ENCODE assay signal across 8 cellular contexts in genomic region chr19:1275976-1276619, GRCh38. TPM values are rescaled to one million over a fixed set of nuclear protein-coding genes. Genes with fewer than 3 reads are reported as not detected.
A peak's percentile ranks its signal among the peaks of the same experiment; 100 is the strongest.
DNase-seq lines count a peak whose midpoint lies in the region; ATAC-seq, FAIRE-seq and TF ChIP-seq lines count a peak whose summit lies in the region.

No MANE protein-coding gene starts in this region.

- CTCF ChIA-PET in A549 (lab: Yijun Ruan, JAX), result interaction anchor here (5.3 kb wide), 1 partner anchor 32 kb away, joined by 39 read pairs; no protein-coding TSS in a partner anchor

- H3K4me1 ChIP-seq in A549, result peaks cover 36% of the 10 kb centered on the region
- peaks cover 7% of the 10 kb centered on the region for H3K4me1 ChIP-seq in HUES64 (ENCODE audit: insufficient read depth, low read length)
- H3K4me1 ChIP-seq in mucosa of rectum (ENCODE audit: control insufficient read depth in 2 of 2, insufficient read depth in 2 of 2, low read length in 2 of 2), result peaks cover 47 to 54% of the 10 kb centered on the region in 2 donors

- TF ChIP-seq CTCF in A549 (IDR thresholded peaks at IDR 0.05) (no peak), cardiac fibroblast (IDR thresholded peaks at IDR 0.05; ENCODE audit: low read depth, low read length) (no peak)

- H3K9ac ChIP-seq in HUES64 (ENCODE audit: low read depth, low read length) (peak overlapping the region; percentile 91), mucosa of rectum (ENCODE audit: low read depth in 1 of 2, low read length in 2 of 2) (peak overlapping the region; percentile 88 to 94)

- ATAC-seq in A549, result peak in 1 of 2 experiments; percentile 74; a peak in 2 of 6 replicates
- no peak for ATAC-seq in HG03442 (IDR thresholded peaks at IDR 0.05; ENCODE audit: unreplicated experiment)

- no peak for TF ChIP-seq EP300 in A549 (IDR thresholded peaks at IDR 0.05)

- 11% methylated on average over 31 of the region's 43 CpGs for WGBS in A549 (ENCODE audit: missing lambda C conversion rate)
- 15% methylated on average over 43 of the region's 43 CpGs for WGBS in HUES64

- POLR2A ChIA-PET in A549 (lab: Yijun Ruan, JAX), result no interaction called here

- DNase-seq in A549 (ENCODE audit: low read depth in 1 of 2, low spot score in 1 of 2), result no peak
- DNase-seq in cardiac fibroblast (ENCODE audit: low read depth in 2 of 2), result no peak
- DNase-seq in A172 (ENCODE audit: low spot score), result no peak
- DNase-seq in activated CD4-positive, CD25-positive, alpha-beta regulatory T cell (lab: John Stamatoyannopoulos, UW), result no peak
- no peak for DNase-seq in stimulated activated CD4-positive, alpha-beta T cell treated with anti-CD3 and anti-CD28 coated beads, Interleukin-2, amount 100 ng/mL, for 24 hours

- H3K27ac ChIP-seq in A549, result peak overlapping the region; percentile 96 to 100
- peak overlapping the region; percentile 88 for H3K27ac ChIP-seq in HUES64 (ENCODE audit: low read depth, low read length)
- H3K27ac ChIP-seq in mucosa of rectum (ENCODE audit: low read depth in 2 of 2, low read length in 2 of 2), result peak overlapping the region; percentile 99 to 100

- H3K36me3 ChIP-seq in HUES64 (ENCODE audit: insufficient read depth, low read length) (peaks cover 58% of the 10 kb centered on the region), mucosa of rectum (ENCODE audit: control insufficient read depth in 2 of 2, insufficient read depth in 2 of 2, low read length in 2 of 2) (peaks cover 45 to 48% of the 10 kb centered on the region in 2 donors)

- no peak for TF ChIP-seq POLR2A in A549 (IDR thresholded peaks at IDR 0.05; ENCODE audit: low read length)

- peak overlapping the region; percentile 80 for H3K4me3 ChIP-seq in A549
- peak overlapping the region; percentile 90 for H3K4me3 ChIP-seq in HUES64 (ENCODE audit: low read length)
- peak overlapping the region; percentile 66 to 71 for H3K4me3 ChIP-seq in cardiac fibroblast (replicated peaks in 1 of 2; ENCODE audit: low read depth in 2 of 2, low read length in 2 of 2)
- peak overlapping the region; percentile 78 to 85 for H3K4me3 ChIP-seq in mucosa of rectum (ENCODE audit: low read length in 2 of 2)

- H3K9me3 ChIP-seq in A549 (no peaks in the 10 kb centered on the region), HUES64 (ENCODE audit: insufficient read depth, low read depth, low read length) (no peaks in the 10 kb centered on the region), mucosa of rectum (ENCODE audit: control insufficient read depth in 2 of 2, low read length in 2 of 2) (no peaks in the 10 kb centered on the region)

- peak overlapping the region; percentile 99 for H3K4me2 ChIP-seq in A549

- FAIRE-seq in A549 (lab: Jason Lieb, UNC), result no peak

- TF ChIP-seq RAD21 in A549 (conservative IDR thresholded peaks at IDR 0.05 in 1 of 2, IDR thresholded peaks at IDR 0.05 in 1 of 2), result no peak

- H3K27me3 ChIP-seq in HUES64 (ENCODE audit: insufficient read depth, low read length) (no peaks in the 10 kb centered on the region), mucosa of rectum (ENCODE audit: control insufficient read depth in 2 of 2, insufficient read depth in 2 of 2, low read length in 2 of 2) (no peaks in the 10 kb centered on the region)

TF ChIP-seq in A549, 52 proteins besides CTCF, POLR2A, EP300 and RAD21 (continues in another document):
- TF ChIP-seq PHF8 (IDR thresholded peaks at IDR 0.05; ENCODE audit: borderline replicate concordance, low read depth) (no peak), HES2 (IDR thresholded peaks at IDR 0.05) (no peak), ZSCAN20 (CRISPR knock-in tag; IDR thresholded peaks at IDR 0.05) (no peak), HEYL (CRISPR knock-in tag; IDR thresholded peaks at IDR 0.05) (no peak), NR3C1 (IDR thresholded peaks at IDR 0.05) (no peak), ATOH8 (CRISPR knock-in tag; IDR thresholded peaks at IDR 0.05; ENCODE audit: low read depth) (no peak)
- TF ChIP-seq, protein P1, sequence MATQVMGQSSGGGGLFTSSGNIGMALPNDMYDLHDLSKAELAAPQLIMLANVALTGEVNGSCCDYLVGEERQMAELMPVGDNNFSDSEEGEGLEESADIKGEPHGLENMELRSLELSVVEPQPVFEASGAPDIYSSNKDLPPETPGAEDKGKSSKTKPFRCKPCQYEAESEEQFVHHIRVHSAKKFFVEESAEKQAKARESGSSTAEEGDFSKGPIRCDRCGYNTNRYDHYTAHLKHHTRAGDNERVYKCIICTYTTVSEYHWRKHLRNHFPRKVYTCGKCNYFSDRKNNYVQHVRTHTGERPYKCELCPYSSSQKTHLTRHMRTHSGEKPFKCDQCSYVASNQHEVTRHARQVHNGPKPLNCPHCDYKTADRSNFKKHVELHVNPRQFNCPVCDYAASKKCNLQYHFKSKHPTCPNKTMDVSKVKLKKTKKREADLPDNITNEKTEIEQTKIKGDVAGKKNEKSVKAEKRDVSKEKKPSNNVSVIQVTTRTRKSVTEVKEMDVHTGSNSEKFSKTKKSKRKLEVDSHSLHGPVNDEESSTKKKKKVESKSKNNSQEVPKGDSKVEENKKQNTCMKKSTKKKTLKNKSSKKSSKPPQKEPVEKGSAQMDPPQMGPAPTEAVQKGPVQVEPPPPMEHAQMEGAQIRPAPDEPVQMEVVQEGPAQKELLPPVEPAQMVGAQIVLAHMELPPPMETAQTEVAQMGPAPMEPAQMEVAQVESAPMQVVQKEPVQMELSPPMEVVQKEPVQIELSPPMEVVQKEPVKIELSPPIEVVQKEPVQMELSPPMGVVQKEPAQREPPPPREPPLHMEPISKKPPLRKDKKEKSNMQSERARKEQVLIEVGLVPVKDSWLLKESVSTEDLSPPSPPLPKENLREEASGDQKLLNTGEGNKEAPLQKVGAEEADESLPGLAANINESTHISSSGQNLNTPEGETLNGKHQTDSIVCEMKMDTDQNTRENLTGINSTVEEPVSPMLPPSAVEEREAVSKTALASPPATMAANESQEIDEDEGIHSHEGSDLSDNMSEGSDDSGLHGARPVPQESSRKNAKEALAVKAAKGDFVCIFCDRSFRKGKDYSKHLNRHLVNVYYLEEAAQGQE (IDR thresholded peaks at IDR 0.05), result no peak
- TF ChIP-seq, protein P2, sequence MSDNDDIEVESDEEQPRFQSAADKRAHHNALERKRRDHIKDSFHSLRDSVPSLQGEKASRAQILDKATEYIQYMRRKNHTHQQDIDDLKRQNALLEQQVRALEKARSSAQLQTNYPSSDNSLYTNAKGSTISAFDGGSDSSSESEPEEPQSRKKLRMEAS (IDR thresholded peaks at IDR 0.05), result peak; percentile 26

RNA-seq across cellular contexts. Expression of gene FAM174C, which starts 0.8 kb away (rescaled TPM):
- polyA plus RNA-seq in A549 (2011; rRNA removed) (22.7 and 24.8 TPM in 2 replicates), A549 (2017; fragmentation: RNase III; extraction: RNeasy Plus Mini Kit Qiagen cat#74134 plus additional on column Dnase treatment) (35.6 to 37.6 TPM (median 37.1 TPM) in 3 replicates)
- 96.5 and 113 TPM in 2 replicates for polyA plus RNA-seq in A549 (2012; cell fraction: cytosol; rRNA removed)
- polyA plus RNA-seq in A549 (2012; cell fraction: nucleus; rRNA removed), result 61.6 and 78.1 TPM in 2 replicates
- 5.3 and 6.7 TPM in 2 replicates for polyA minus RNA-seq in A549 (2011; rRNA and poly(A)+ RNA removed)
- 31.0 TPM for polyA plus RNA-seq in HUES64 (2013, experiment 1 of 2)
- 30.9 TPM for polyA plus RNA-seq in HUES64 (2013, experiment 2 of 2)
- 90.5 and 93.6 TPM in 2 replicates for total RNA-seq in A172 (2014; rRNA removed; shearing (Covaris generic))

RNA-seq across cellular contexts. Expression of gene CIRBP, which starts 7.0 kb away (rescaled TPM):
- polyA plus RNA-seq in A549 (2011; rRNA removed) (92.4 and 151 TPM in 2 replicates), A549 (2017; fragmentation: RNase III; extraction: RNeasy Plus Mini Kit Qiagen cat#74134 plus additional on column Dnase treatment) (178 to 201 TPM (median 189 TPM) in 3 replicates)
- 111 and 147 TPM in 2 replicates for polyA plus RNA-seq in A549 (2012; cell fraction: cytosol; rRNA removed)
- polyA plus RNA-seq in A549 (2012; cell fraction: nucleus; rRNA removed), result 246 and 410 TPM in 2 replicates
- polyA minus RNA-seq in A549 (2011; rRNA and poly(A)+ RNA removed), result 38.3 and 44.0 TPM in 2 replicates
- 162 TPM for polyA plus RNA-seq in HUES64 (2013, experiment 1 of 2)
- polyA plus RNA-seq in HUES64 (2013, experiment 2 of 2), result 166 TPM
- total RNA-seq in A172 (2014; rRNA removed; shearing (Covaris generic)), result 124 and 266 TPM in 2 replicates

RNA-seq across cellular contexts. Expression of gene EFNA2, which starts 9.6 kb away (rescaled TPM):
- polyA plus RNA-seq in A549 (2011; rRNA removed) (0.16 and 0.24 TPM in 2 replicates), A549 (2017; fragmentation: RNase III; extraction: RNeasy Plus Mini Kit Qiagen cat#74134 plus additional on column Dnase treatment) (0.84 to 1.3 TPM (median 1.2 TPM) in 3 replicates)
- 0.62 and 0.97 TPM in 2 replicates for polyA plus RNA-seq in A549 (2012; cell fraction: cytosol; rRNA removed)
- polyA plus RNA-seq in A549 (2012; cell fraction: nucleus; rRNA removed), result 1.3 and 1.5 TPM in 2 replicates
- 0.29 TPM in 1 of 2 replicates, not detected in the other for polyA minus RNA-seq in A549 (2011; rRNA and poly(A)+ RNA removed)
- 7.6 TPM for polyA plus RNA-seq in HUES64 (2013, experiment 1 of 2)
- 12.2 TPM for polyA plus RNA-seq in HUES64 (2013, experiment 2 of 2)
- total RNA-seq in A172 (2014; rRNA removed; shearing (Covaris generic)), result 9.1 and 9.9 TPM in 2 replicates

RNA-seq across cellular contexts. Expression of gene MIDN, which starts 27.7 kb away (rescaled TPM):
- polyA plus RNA-seq in A549 (2011; rRNA removed) (9.1 and 11.8 TPM in 2 replicates), A549 (2017; fragmentation: RNase III; extraction: RNeasy Plus Mini Kit Qiagen cat#74134 plus additional on column Dnase treatment) (27.7 to 33.4 TPM (median 31.4 TPM) in 3 replicates)
- polyA plus RNA-seq in A549 (2012; cell fraction: cytosol; rRNA removed), result 17.7 and 27.8 TPM in 2 replicates
- 45.7 and 73.9 TPM in 2 replicates for polyA plus RNA-seq in A549 (2012; cell fraction: nucleus; rRNA removed)
- 23.7 and 25.2 TPM in 2 replicates for polyA minus RNA-seq in A549 (2011; rRNA and poly(A)+ RNA removed)
- polyA plus RNA-seq in HUES64 (2013, experiment 1 of 2), result 116 TPM
- polyA plus RNA-seq in HUES64 (2013, experiment 2 of 2), result 108 TPM
- total RNA-seq in A172 (2014; rRNA removed; shearing (Covaris generic)), result 7.0 and 19.2 TPM in 2 replicates

RNA-seq across cellular contexts. Expression of gene ATP5F1D, which starts 34.5 kb away (rescaled TPM):
- polyA plus RNA-seq in A549 (2011; rRNA removed), result 18.5 and 28.7 TPM in 2 replicates
- 158 and 210 TPM in 2 replicates for polyA plus RNA-seq in A549 (2012; cell fraction: cytosol; rRNA removed)
- 114 and 225 TPM in 2 replicates for polyA plus RNA-seq in A549 (2012; cell fraction: nucleus; rRNA removed)
- polyA plus RNA-seq in A549 (2017; fragmentation: RNase III; extraction: RNeasy Plus Mini Kit Qiagen cat#74134 plus additional on column Dnase treatment), result 96.9 to 101 TPM (median 99.7 TPM) in 3 replicates
- polyA minus RNA-seq in A549 (2011; rRNA and poly(A)+ RNA removed), result 12.4 and 18.2 TPM in 2 replicates
- polyA plus RNA-seq in HUES64 (2013, experiment 1 of 2), result 131 TPM
- 132 TPM for polyA plus RNA-seq in HUES64 (2013, experiment 2 of 2)
- 42.2 and 78.9 TPM in 2 replicates for total RNA-seq in A172 (2014; rRNA removed; shearing (Covaris generic))
